Comparison of ENCODE assay signal across 8 cellular contexts in the genomic region with DNA sequence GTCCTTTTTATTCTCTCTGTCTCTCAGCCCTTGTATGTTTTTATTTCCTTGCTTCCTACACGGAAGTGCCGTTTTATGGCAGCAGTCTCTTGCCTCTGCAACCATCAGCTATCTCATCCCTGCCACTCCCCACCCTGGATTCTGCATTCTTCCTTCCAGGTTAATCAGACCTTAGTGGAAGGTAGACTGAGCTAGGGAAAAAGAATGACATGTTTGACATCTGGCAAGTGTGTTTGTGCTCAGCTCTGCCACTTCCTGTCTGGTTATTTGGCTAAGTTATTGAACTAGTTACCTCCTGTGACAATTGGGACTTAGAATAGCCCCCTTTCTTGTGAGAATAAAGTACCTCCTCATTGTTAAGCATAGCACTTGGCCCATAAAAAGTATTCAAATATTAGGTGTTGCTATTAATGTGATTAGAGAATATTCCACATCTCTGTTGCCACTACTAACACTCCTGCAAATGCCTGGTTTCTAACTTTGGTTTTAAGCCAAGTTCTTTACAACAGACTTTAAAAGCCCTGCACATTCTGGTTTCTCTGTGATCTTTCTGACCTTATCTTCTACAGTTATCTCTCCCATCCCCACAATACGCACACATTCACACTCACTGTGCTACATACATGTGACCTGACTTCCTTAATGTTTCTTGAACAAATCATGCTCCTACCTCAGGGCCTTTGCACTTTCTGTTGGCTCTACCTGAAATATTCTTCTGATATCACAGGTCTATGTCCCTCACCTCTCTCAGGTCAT. TPM values are rescaled to one million over a fixed set of nuclear protein-coding genes. Genes with fewer than 3 reads are reported as not detected.
A peak's percentile ranks its signal among the peaks of the same experiment; 100 is the strongest.
DNase-seq lines count a peak whose midpoint lies in the region; ATAC-seq and TF ChIP-seq lines count a peak whose summit lies in the region.

No MANE protein-coding gene starts in this region.

- H3K4me3 ChIP-seq in KMS-11 (IDR thresholded peaks at IDR 0.05; ENCODE audit: insufficient read depth, low read depth, low read length) (no peak overlapping the region), epithelial cell of proximal tubule (ENCODE audit: low read depth, low read length) (peak overlapping the region; percentile 26), subcutaneous abdominal adipose tissue (ENCODE audit: low read depth in 1 of 5, low read length in 5 of 5) (peak overlapping the region; percentile 3 to 66 (median 54))

- H3K4me1 ChIP-seq in KMS-11 (ENCODE audit: low read depth, poor library complexity, severe bottlenecking) (peaks cover 18% of the 10 kb centered on the region), subcutaneous abdominal adipose tissue (ENCODE audit: control insufficient read depth in 5 of 5, insufficient read depth in 5 of 5, low read length in 5 of 5) (peaks cover 0 to 23% (median 20%) of the 10 kb centered on the region in 5 donors)

- in situ Hi-C loops in G401 (cut with HindIII; ENCODE audit: low sequenced_read_pairs), result no loop called here

- peak overlapping the region; percentile 18; the same call in 1 of the 2 replicates for H3K9ac ChIP-seq in KMS-11
- peak overlapping the region in 4 of 5 donors; percentile 3 to 71 (median 58) for H3K9ac ChIP-seq in subcutaneous abdominal adipose tissue (ENCODE audit: low read length in 5 of 5)

- intact Hi-C loops in CD4-positive, alpha-beta T cell (cut with DNase I, micrococcal nuclease), result loop anchor here in 1 of 2 experiments (1.0 kb wide), 1 partner anchor 12 kb away; no protein-coding TSS in a partner anchor

- POLR2A ChIA-PET in CD4-positive, alpha-beta T cell (lab: Charles Lee), result interaction anchor here (0.6 to 8.0 kb wide), 22 partner anchors 8 to 943 kb away, joined by 3 to 203 read pairs (median 5); a partner anchor contains a TSS

- H3K36me3 ChIP-seq in KMS-11 (ENCODE audit: insufficient read depth) (no peaks in the 10 kb centered on the region), subcutaneous abdominal adipose tissue (ENCODE audit: control insufficient read depth in 5 of 5, insufficient read depth in 5 of 5, low read length in 5 of 5) (no peaks in the 10 kb centered on the region)

- H2AFZ ChIP-seq in KMS-11 (ENCODE audit: low read depth), result peak overlapping the region; percentile 75

- H3K27ac Mint-ChIP-seq in CD4-positive, alpha-beta T cell, result peak overlapping the region; percentile 98

- H4K20me1 ChIP-seq in KMS-11 (ENCODE audit: insufficient read depth), result no peaks in the 10 kb centered on the region

- ATAC-seq in CD4-positive, alpha-beta T cell (ENCODE audit: poor library complexity), result peak; percentile 57
- ATAC-seq in GM19438 (IDR thresholded peaks at IDR 0.05; ENCODE audit: low read depth, unreplicated experiment), result peak; percentile 62

- H3K27me3 Mint-ChIP-seq in CD4-positive, alpha-beta T cell, result no peaks in the 10 kb centered on the region

- no peaks in the 10 kb centered on the region for H3K27me3 ChIP-seq in CD4-positive, alpha-beta T cell (ENCODE audit: control insufficient read depth, insufficient read depth, low read length)
- H3K27me3 ChIP-seq in KMS-11 (ENCODE audit: insufficient read depth, low read depth), result no peaks in the 10 kb centered on the region
- no peaks in the 10 kb centered on the region for H3K27me3 ChIP-seq in subcutaneous abdominal adipose tissue (ENCODE audit: control insufficient read depth in 5 of 5, insufficient read depth in 4 of 5, low read length in 5 of 5)

- TF ChIP-seq CTCF in CD4-positive, alpha-beta T cell (IDR thresholded peaks at IDR 0.05), result peak; percentile 0
- no peak; the same call in 1 of the 2 replicates for TF ChIP-seq CTCF in KMS-11 (conservative IDR thresholded peaks at IDR 0.05; ENCODE audit: low read depth, low read length)
- no peak for TF ChIP-seq CTCF in epithelial cell of proximal tubule (conservative IDR thresholded peaks at IDR 0.05; ENCODE audit: low read depth, low read length)

- no peaks in the 10 kb centered on the region for H3K9me3 ChIP-seq in CD4-positive, alpha-beta T cell (ENCODE audit: control insufficient read depth, low read length)
- H3K9me3 ChIP-seq in subcutaneous abdominal adipose tissue (ENCODE audit: control insufficient read depth in 5 of 5, low read length in 5 of 5), result no peaks in the 10 kb centered on the region

- no peaks in the 10 kb centered on the region for H3K9me3 Mint-ChIP-seq in CD4-positive, alpha-beta T cell

- no peaks in the 10 kb centered on the region for H3K79me2 ChIP-seq in KMS-11 (ENCODE audit: insufficient read depth, low read depth)

- peak overlapping the region; percentile 89 for H3K4me2 ChIP-seq in KMS-11

- CTCF ChIA-PET in CD4-positive, alpha-beta T cell (lab: Charles Lee), result interaction anchor here (0.9 to 2.9 kb wide), 7 partner anchors 11 to 210 kb away, joined by 3 to 29 read pairs (median 3); a partner anchor contains a TSS

- H3K27ac ChIP-seq in CD4-positive, alpha-beta T cell (ENCODE audit: low read depth, low read length), result peak overlapping the region; percentile 80
- peak overlapping the region; percentile 33 for H3K27ac ChIP-seq in KMS-11
- H3K27ac ChIP-seq in subcutaneous abdominal adipose tissue (ENCODE audit: low read depth, low read length), result no peak overlapping the region

- peak overlapping the region; percentile 82 for H3K4me3 Mint-ChIP-seq in CD4-positive, alpha-beta T cell

- DNase-seq in CD4-positive, alpha-beta T cell, result peak in 4 of 10 experiments; percentile 12 to 27 (median 14)
- no peak for DNase-seq in epithelial cell of proximal tubule (ENCODE audit: low read depth)
- no peak for DNase-seq in mesenteric fat pad (ENCODE audit: low spot score)
- no peak for DNase-seq in HuH-7 (ENCODE audit: low spot score)
- DNase-seq in G401 (ENCODE audit: low spot score), result no peak

- no peaks in the 10 kb centered on the region for H3K36me3 Mint-ChIP-seq in CD4-positive, alpha-beta T cell (ENCODE audit: low read depth)

- peaks cover 70% of the 10 kb centered on the region for H3K4me1 Mint-ChIP-seq in CD4-positive, alpha-beta T cell (ENCODE audit: low read depth)

RNA-seq across cellular contexts. Expression of a gene that starts 10.8 kb away (rescaled TPM):
- total RNA-seq in CD4-positive, alpha-beta T cell, result 100 to 1,000 TPM; 108 to 112 TPM
- total RNA-seq in epithelial cell of proximal tubule (13.2 and 14.8 TPM in 2 replicates), mesenteric fat pad (23.6 TPM)
- 17.2 and 30.3 TPM in 2 replicates for total RNA-seq in G401 (2014; rRNA removed; shearing (Covaris generic))
